ENCODE assay signal across 17 cellular contexts in genomic region chr16:84916850-84917249, GRCh38.
"Had no signal": no experiment of that assay in that cellular context is flagged by ENCODE, and none has a peak within 500 bp of the region (broad histone marks: within the 10 kb centered on the region; RNA-seq: fewer than 3 reads in every experiment).

No MANE protein-coding gene starts in this region.

- H3K4me3 ChIP-seq: body of pancreas, coronary artery, spleen, testis had no signal

- H3K27ac Mint-ChIP-seq: activated B cell treated with CpG ODN at 0.5 μM for 24 hours; activated CD8-positive, alpha-beta T cell treated with anti-CD3 and anti-CD28 coated beads, Interleukin-2, amount 10 ng/mL, durations not matched to agents 7 days and 5 days; activated naive CD4-positive, alpha-beta T cell treated with anti-CD3 and anti-CD28 coated beads for 36 hours; stimulated activated memory B cell treated with anti-CD40 and anti-IgM and Interleukin-4, amounts not matched to agents 10 μg/mL and 1 μg/mL and 100 μg/mL, for 72 hours; type B pancreatic cell had no signal

- H3K36me3 ChIP-seq: spleen had no signal

- H3K27ac ChIP-seq: body of pancreas, coronary artery, spleen had no signal

- H3K4me3 Mint-ChIP-seq: activated B cell treated with CpG ODN at 0.5 μM for 24 hours; activated CD8-positive, alpha-beta T cell treated with anti-CD3 and anti-CD28 coated beads, Interleukin-2, amount 10 ng/mL, durations not matched to agents 7 days and 5 days; activated naive CD4-positive, alpha-beta T cell treated with anti-CD3 and anti-CD28 coated beads for 36 hours; activated T-cell treated with anti-CD3 and anti-CD28 coated beads, Interleukin-2, amount 50 U/mL, for 4 hours; central memory CD8-positive, alpha-beta T cell; stimulated activated memory B cell treated with anti-CD40 and anti-IgM and Interleukin-4, amounts not matched to agents 10 μg/mL and 1 μg/mL and 100 μg/mL, for 72 hours; type B pancreatic cell had no signal

- H3K27me3 ChIP-seq: testis had no signal

- H3K9me3 ChIP-seq: body of pancreas, spleen, testis had no signal

- H3K4me1 Mint-ChIP-seq: activated B cell treated with CpG ODN at 0.5 μM for 24 hours; central memory CD8-positive, alpha-beta T cell; stimulated activated memory B cell treated with anti-CD40 and anti-IgM and Interleukin-4, amounts not matched to agents 10 μg/mL and 1 μg/mL and 100 μg/mL, for 72 hours had no signal

- H3K36me3 Mint-ChIP-seq: stimulated activated memory B cell treated with anti-CD40 and anti-IgM and Interleukin-4, amounts not matched to agents 10 μg/mL and 1 μg/mL and 100 μg/mL, for 72 hours; type B pancreatic cell had no signal

- H3K9me3 Mint-ChIP-seq: activated B cell treated with CpG ODN at 0.5 μM for 24 hours; activated naive CD4-positive, alpha-beta T cell treated with anti-CD3 and anti-CD28 coated beads for 36 hours; activated T-cell treated with anti-CD3 and anti-CD28 coated beads, Interleukin-2, amount 50 U/mL, for 4 hours; central memory CD8-positive, alpha-beta T cell; stimulated activated memory B cell treated with anti-CD40 and anti-IgM and Interleukin-4, amounts not matched to agents 10 μg/mL and 1 μg/mL and 100 μg/mL, for 72 hours; type B pancreatic cell had no signal

- DNase-seq: activated B cell treated with CpG ODN at 0.5 μM for 24 hours; activated CD4-positive, alpha-beta T cell treated with anti-CD3 and anti-CD28 coated beads for 4 hours; activated CD8-positive, alpha-beta T cell treated with anti-CD3 and anti-CD28 coated beads, Interleukin-2, amount 10 ng/mL, durations not matched to agents 7 days and 5 days; activated naive CD4-positive, alpha-beta T cell treated with anti-CD3 and anti-CD28 coated beads for 36 hours; activated T-cell treated with anti-CD3 and anti-CD28 coated beads, Interleukin-2, amount 50 U/mL, for 4 hours; body of pancreas; erythroblast; head of caudate nucleus; left ventricle myocardium superior; spleen; stimulated activated CD4-positive, alpha-beta T cell treated with anti-CD3 and anti-CD28 coated beads, Interleukin-4, amount 100 ng/mL, for 4 hours; T-helper 9 cell; testis had no signal
